ENCODE assay signal across 8 cellular contexts in genomic region chr17:42121066-42121769, GRCh38. TPM values are rescaled to one million over a fixed set of nuclear protein-coding genes. Genes with fewer than 3 reads are reported as not detected.
A peak's percentile ranks its signal among the peaks of the same experiment; 100 is the strongest.
DNase-seq lines count a peak whose midpoint lies in the region; ATAC-seq and TF ChIP-seq lines count a peak whose summit lies in the region.

KAT2A (minus strand) TSS chr17:42121367; CDS start chr17:42121304, 63 bp downstream.

- H3K36me3 Mint-ChIP-seq in activated CD8-positive, alpha-beta T cell treated with anti-CD3 and anti-CD28 coated beads for 36 hours (ENCODE audit: low read depth), result peaks cover 32% of the 10 kb centered on the region

- POLR2A ChIA-PET in activated CD8-positive, alpha-beta T cell treated with anti-CD3 and anti-CD28 coated beads for 36 hours (lab: Charles Lee), result interaction anchor here (0.7 to 3.9 kb wide), 14 partner anchors 10 to 429 kb away, joined by 3 to 24 read pairs (median 4); partner anchors contain the start of genes CNP and DNAJC7

- no peaks in the 10 kb centered on the region for H3K9me3 ChIP-seq in lower lobe of right lung

- peaks cover 30% of the 10 kb centered on the region for H3K4me1 ChIP-seq in lower lobe of right lung

- H3K9me3 Mint-ChIP-seq in activated CD8-positive, alpha-beta T cell treated with anti-CD3 and anti-CD28 coated beads for 36 hours, result no peaks in the 10 kb centered on the region

- no peak for TF ChIP-seq CTCF in activated CD8-positive, alpha-beta T cell treated with anti-CD3 and anti-CD28 coated beads for 36 hours (IDR thresholded peaks at IDR 0.05)
- TF ChIP-seq CTCF in lower lobe of right lung (IDR thresholded peaks at IDR 0.05), result no peak

- no peaks in the 10 kb centered on the region for H3K27me3 Mint-ChIP-seq in activated CD8-positive, alpha-beta T cell treated with anti-CD3 and anti-CD28 coated beads for 36 hours

- H3K27ac ChIP-seq in lower lobe of right lung, result peak within 1 kb of the TSS; percentile 65

- ATAC-seq in HG03097 (IDR thresholded peaks at IDR 0.05; ENCODE audit: low FRiP score, unreplicated experiment) (peak; percentile 62), lower lobe of right lung (peak; percentile 90 to 94)
- peak; percentile 87 for ATAC-seq in activated CD8-positive, alpha-beta T cell treated with anti-CD3 and anti-CD28 coated beads for 36 hours

- peak within 1 kb of the TSS; percentile 85 for H3K27ac Mint-ChIP-seq in activated CD8-positive, alpha-beta T cell treated with anti-CD3 and anti-CD28 coated beads for 36 hours

- peak; percentile 76 to 83 (median 79) for DNase-seq in NCI-H1417 (lab: John Stamatoyannopoulos, UW)
- no peak for DNase-seq in NCI-H1417 treated with DMSO at 0.1 percent for 48 hours (lab: John Stamatoyannopoulos, UW)
- DNase-seq in NCI-H774 (lab: John Stamatoyannopoulos, UW), result peak; percentile 89
- DNase-seq in activated CD8-positive, alpha-beta T cell treated with anti-CD3 and anti-CD28 coated beads for 36 hours, result peak; percentile 84
- peak; percentile 91 for DNase-seq in ecto neural progenitor cell (ENCODE audit: low spot score)
- peak; percentile 88 for DNase-seq in lower lobe of right lung
- DNase-seq in stimulated activated CD4-positive, alpha-beta T cell treated with anti-CD3 and anti-CD28 coated beads, Interleukin-4, amount 100 ng/mL, for 48 hours (ENCODE audit: low read depth in 2 of 2), result peak; percentile 74 to 75

- CTCF ChIA-PET in activated CD8-positive, alpha-beta T cell treated with anti-CD3 and anti-CD28 coated beads for 36 hours (lab: Charles Lee), result interaction anchor here (0.7 to 14.3 kb wide), 11 partner anchors 10 to 159 kb away, joined by 3 to 110 read pairs (median 4); partner anchors contain the start of genes DNAJC7, KCNH4 and NKIRAS2

- peak within 1 kb of the TSS; percentile 67 for H3K4me3 Mint-ChIP-seq in activated CD8-positive, alpha-beta T cell treated with anti-CD3 and anti-CD28 coated beads for 36 hours

- H3K27me3 ChIP-seq in lower lobe of right lung (ENCODE audit: low read depth), result no peaks in the 10 kb centered on the region

- peaks cover 30% of the 10 kb centered on the region for H3K4me1 Mint-ChIP-seq in activated CD8-positive, alpha-beta T cell treated with anti-CD3 and anti-CD28 coated beads for 36 hours (ENCODE audit: low read depth)

- H3K36me3 ChIP-seq in lower lobe of right lung, result peaks cover 46% of the 10 kb centered on the region

- intact Hi-C loops in activated CD8-positive, alpha-beta T cell treated with anti-CD3 and anti-CD28 coated beads for 36 hours (cut with micrococcal nuclease), result no loop called here
- intact Hi-C loops in lower lobe of right lung (cut with DNase I), result no loop called here

- peak within 1 kb of the TSS; percentile 86 for H3K4me3 ChIP-seq in lower lobe of right lung

RNA-seq across cellular contexts. Expression of gene KAT2A, which starts in this region (rescaled TPM):
- total RNA-seq in activated CD8-positive, alpha-beta T cell treated with anti-CD3 and anti-CD28 coated beads for 36 hours, result 10 to 100 TPM; 49.2 to 50.2 TPM
- 41.6 TPM for total RNA-seq in lower lobe of right lung
